In genomic region chr22:30290318-30290678, GRCh38 we compare ENCODE assay signal across 1 cellular context.
TF ChIP-seq lines count a peak whose summit lies in the region.

No MANE protein-coding gene starts in this region.

TF ChIP-seq in GM12878, 131 proteins besides CTCF, POLR2A, EP300 and RAD21:
- no peak for TF ChIP-seq EZH2 (IDR thresholded peaks at IDR 0.05; ENCODE audit: borderline replicate concordance, control insufficient read depth, low read depth, low read length)
- no peak for TF ChIP-seq PAX8 (IDR thresholded peaks at IDR 0.05)
- no peak for TF ChIP-seq ZZZ3 (IDR thresholded peaks at IDR 0.05; ENCODE audit: control insufficient read depth, insufficient read length, low read depth)
- TF ChIP-seq BRCA1 (IDR thresholded peaks at IDR 0.05; ENCODE audit: low read depth, low read length), result no peak
- TF ChIP-seq, protein P1, sequence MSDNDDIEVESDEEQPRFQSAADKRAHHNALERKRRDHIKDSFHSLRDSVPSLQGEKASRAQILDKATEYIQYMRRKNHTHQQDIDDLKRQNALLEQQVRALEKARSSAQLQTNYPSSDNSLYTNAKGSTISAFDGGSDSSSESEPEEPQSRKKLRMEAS (IDR thresholded peaks at IDR 0.05; ENCODE audit: low read depth, low read length), result no peak
- TF ChIP-seq, protein P2, sequence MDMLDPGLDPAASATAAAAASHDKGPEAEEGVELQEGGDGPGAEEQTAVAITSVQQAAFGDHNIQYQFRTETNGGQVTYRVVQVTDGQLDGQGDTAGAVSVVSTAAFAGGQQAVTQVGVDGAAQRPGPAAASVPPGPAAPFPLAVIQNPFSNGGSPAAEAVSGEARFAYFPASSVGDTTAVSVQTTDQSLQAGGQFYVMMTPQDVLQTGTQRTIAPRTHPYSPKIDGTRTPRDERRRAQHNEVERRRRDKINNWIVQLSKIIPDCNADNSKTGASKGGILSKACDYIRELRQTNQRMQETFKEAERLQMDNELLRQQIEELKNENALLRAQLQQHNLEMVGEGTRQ (IDR thresholded peaks at IDR 0.05; ENCODE audit: borderline replicate concordance, low read depth, low read length), result no peak
- no peak for TF ChIP-seq POLR2AphosphoS5 (IDR thresholded peaks at IDR 0.05; ENCODE audit: low read length)
- TF ChIP-seq EED (IDR thresholded peaks at IDR 0.05; ENCODE audit: low read depth), result no peak
- TF ChIP-seq JUNB (IDR thresholded peaks at IDR 0.05), result no peak
- no peak for TF ChIP-seq CREM (IDR thresholded peaks at IDR 0.05; ENCODE audit: low read depth)
- no peak for TF ChIP-seq CEBPZ (IDR thresholded peaks at IDR 0.05; ENCODE audit: low read depth, low read length)
